Comparison of ENCODE assay signal across 18 cellular contexts in the genomic region with DNA sequence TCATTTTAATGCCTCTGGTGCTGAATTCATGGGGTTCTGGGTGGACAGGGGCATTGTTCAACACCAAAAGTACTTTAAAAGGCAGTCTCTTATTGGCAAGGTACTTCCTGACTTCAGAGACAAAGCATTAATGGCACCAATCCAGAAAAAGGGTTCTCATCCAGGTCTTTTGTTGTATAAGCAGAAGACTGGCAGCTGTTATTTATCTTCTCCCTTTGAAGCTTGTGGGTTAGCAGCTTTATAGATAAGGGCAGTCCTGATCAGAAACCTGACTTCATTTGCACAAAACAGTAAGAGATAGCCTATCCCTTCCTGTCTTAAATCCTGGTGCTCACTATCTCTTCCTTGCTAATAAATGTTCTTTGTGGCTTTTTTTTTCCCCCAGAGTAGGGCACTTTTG.
"Had no signal": no experiment of that assay in that cellular context is flagged by ENCODE, and none has a peak within 500 bp of the region (broad histone marks: within the 10 kb centered on the region; RNA-seq: fewer than 3 reads in every experiment).

No MANE protein-coding gene starts in this region.

- FAIRE-seq: frontal cortex, TTC549, urothelium cell line had no signal

- ATAC-seq: activated T-cell treated with anti-CD3 and anti-CD28 coated beads, Interleukin-2, amount 50 U/mL, for 72 hours; left ventricle myocardium superior had no signal

- DNase-seq: activated CD4-positive, alpha-beta T cell treated with anti-CD3 and anti-CD28 coated beads, Interleukin-2, amount 10 ng/mL, durations not matched to agents 7 days and 5 days; activated CD8-positive, alpha-beta memory T cell treated with anti-CD3 and anti-CD28 coated beads, Interleukin-2, amount 50 U/mL, for 48 hours; activated gamma-delta T cell treated with Interleukin-2 at 50 U/mL for 16 hours; activated T-cell treated with anti-CD3 and anti-CD28 coated beads, Interleukin-2, amount 50 U/mL, for 72 hours; effector memory CD4-positive, alpha-beta T cell; head of caudate nucleus; kidney glomerular epithelial cell; left ventricle myocardium superior; nucleus accumbens; posterior cingulate gyrus; retina; stimulated activated CD4-positive, alpha-beta T cell treated with anti-CD3 and anti-CD28 coated beads, Interleukin-4, amount 100 ng/mL, for 24 hours; stimulated activated naive CD4-positive, alpha-beta T cell; tibial artery had no signal

- H3K4me3 ChIP-seq: skin epidermis, tibial artery had no signal

- H3K4me1 ChIP-seq: tibial artery had no signal

- H3K27ac ChIP-seq: skin epidermis, tibial artery had no signal

- H3K27me3 ChIP-seq: tibial artery had no signal
